ENCODE assay signal across 20 cellular contexts in genomic region chr2:189578272-189578671, GRCh38. TPM values are rescaled to one million over a fixed set of nuclear protein-coding genes. Genes with fewer than 3 reads are reported as not detected.
A peak's percentile ranks its signal among the peaks of the same experiment; 100 is the strongest.
DNase-seq lines count a peak whose midpoint lies in the region; ATAC-seq and TF ChIP-seq lines count a peak whose summit lies in the region.
"Had no signal": no experiment of that assay in that cellular context is flagged by ENCODE, and none has a peak within 500 bp of the region (broad histone marks: within the 10 kb centered on the region; RNA-seq: fewer than 3 reads in every experiment).

No MANE protein-coding gene starts in this region.

- H3K4me2 ChIP-seq in Loucy (ENCODE audit: low read depth, low read length, poor library complexity, severe bottlenecking) = peak overlapping the region; percentile 93

- H3K4me3 Mint-ChIP-seq in naive thymus-derived CD4-positive, alpha-beta T cell = peak overlapping the region in 8 of 10 donors; percentile 5 to 100 (median 92)
- H3K4me3 Mint-ChIP-seq: activated CD8-positive, alpha-beta T cell treated with anti-CD3 and anti-CD28 coated beads, Interleukin-2, amount 10 ng/mL, durations not matched to agents 7 days and 5 days; activated naive CD8-positive, alpha-beta T cell treated with anti-CD3 and anti-CD28 coated beads, Interleukin-2, amount 10 ng/mL, durations not matched to agents 7 days and 5 days; activated T-cell treated with anti-CD3 and anti-CD28 coated beads, Interleukin-2, amount 50 U/mL, for 72 hours; T-helper 1 cell treated with Interleukin-12 subunit alpha and Interleukin-12 subunit beta and Interleukin-4 antibody, amounts not matched to agents 30 μg/mL and 1 μg/mL, for 36 hours; WTC11 had no signal

- no peaks in the 10 kb centered on the region for H3K9me2 ChIP-seq in Loucy (replicated peaks; ENCODE audit: low read depth, low read length)

- DNase-seq in colonic mucosa = no peak
- no peak for DNase-seq in naive thymus-derived CD4-positive, alpha-beta T cell
- DNase-seq in tibial artery = no peak
- DNase-seq in NCI-H1417 (lab: John Stamatoyannopoulos, UW) = no peak
- no peak for DNase-seq in SKM-1 treated with dmso at 0.1 percent for 144 hours (lab: John Stamatoyannopoulos, UW; ENCODE audit: unreplicated experiment)
- DNase-seq: activated CD8-positive, alpha-beta T cell treated with anti-CD3 and anti-CD28 coated beads, Interleukin-2, amount 10 ng/mL, durations not matched to agents 7 days and 5 days; activated naive CD8-positive, alpha-beta T cell treated with anti-CD3 and anti-CD28 coated beads, Interleukin-2, amount 10 ng/mL, durations not matched to agents 7 days and 5 days; activated T-cell treated with anti-CD3 and anti-CD28 coated beads, Interleukin-2, amount 50 U/mL, for 72 hours; BE2C; caudate nucleus; DMS153; foreskin keratinocyte; mesendoderm; NCI-H1930; SHP77 treated with DMSO at 0.1 percent for 48 hours; stimulated activated CD4-positive, alpha-beta T cell treated with anti-CD3 and anti-CD28 coated beads, Interleukin-4, amount 100 ng/mL, for 1 hour had no signal

- H3K27me3 ChIP-seq in Loucy (ENCODE audit: insufficient read depth, low read length, poor library complexity, severe bottlenecking) = no peaks in the 10 kb centered on the region
- H3K27me3 ChIP-seq in colonic mucosa = no peaks in the 10 kb centered on the region
- H3K27me3 ChIP-seq in naive thymus-derived CD4-positive, alpha-beta T cell (ENCODE audit: control insufficient read depth in 2 of 2, insufficient read depth in 2 of 2, low read length in 2 of 2) = peaks cover 0 to 5% of the 10 kb centered on the region in 2 donors
- no peaks in the 10 kb centered on the region for H3K27me3 ChIP-seq in tibial artery
- H3K27me3 ChIP-seq: BE2C had no signal

- H3K4me1 ChIP-seq in Loucy (ENCODE audit: insufficient read depth, low read length, poor library complexity, severe bottlenecking) (peaks cover 89% of the 10 kb centered on the region), colonic mucosa (peaks cover 5% of the 10 kb centered on the region), tibial artery (peaks cover 0 to 71% (median 23%) of the 10 kb centered on the region in 4 donors)
- H3K4me1 ChIP-seq in naive thymus-derived CD4-positive, alpha-beta T cell (ENCODE audit: control insufficient read depth in 2 of 2, insufficient read depth in 2 of 2, low read length in 2 of 2) = peaks cover 0 to 24% of the 10 kb centered on the region in 2 donors
- H3K4me1 ChIP-seq: BE2C, foreskin keratinocyte had no signal

- peaks cover 67% of the 10 kb centered on the region for H4K20me1 ChIP-seq in Loucy (ENCODE audit: insufficient read depth, low read length, poor library complexity, severe bottlenecking)

- peak overlapping the region; percentile 86 for H3K9ac ChIP-seq in Loucy (ENCODE audit: low read depth, low read length, poor library complexity, severe bottlenecking)
- H3K9ac ChIP-seq in colonic mucosa (ENCODE audit: low read depth in 2 of 2, low read length in 2 of 2) = no peak overlapping the region

- peaks cover 24 to 87% (median 73%) of the 10 kb centered on the region in 7 donors for H3K4me1 Mint-ChIP-seq in naive thymus-derived CD4-positive, alpha-beta T cell

- H3K9me3 ChIP-seq in Loucy (ENCODE audit: insufficient read depth, low read depth, low read length) (no peaks in the 10 kb centered on the region), colonic mucosa (no peaks in the 10 kb centered on the region), tibial artery (no peaks in the 10 kb centered on the region)
- H3K9me3 ChIP-seq in naive thymus-derived CD4-positive, alpha-beta T cell (ENCODE audit: control insufficient read depth in 2 of 3, low read length in 3 of 3) = no peaks in the 10 kb centered on the region
- H3K9me3 ChIP-seq: BE2C had no signal

- no peaks in the 10 kb centered on the region for H3K9me3 Mint-ChIP-seq in naive thymus-derived CD4-positive, alpha-beta T cell
- H3K9me3 Mint-ChIP-seq: T-helper 1 cell treated with Interleukin-12 subunit alpha and Interleukin-12 subunit beta and Interleukin-4 antibody, amounts not matched to agents 30 μg/mL and 1 μg/mL, for 36 hours; WTC11 had no signal

- H3K27ac Mint-ChIP-seq in naive thymus-derived CD4-positive, alpha-beta T cell = peak overlapping the region in 6 of 9 donors; percentile 56 to 98 (median 70)
- H3K27ac Mint-ChIP-seq: activated CD8-positive, alpha-beta T cell treated with anti-CD3 and anti-CD28 coated beads, Interleukin-2, amount 10 ng/mL, durations not matched to agents 7 days and 5 days; activated naive CD8-positive, alpha-beta T cell treated with anti-CD3 and anti-CD28 coated beads, Interleukin-2, amount 10 ng/mL, durations not matched to agents 7 days and 5 days; T-helper 1 cell treated with Interleukin-12 subunit alpha and Interleukin-12 subunit beta and Interleukin-4 antibody, amounts not matched to agents 30 μg/mL and 1 μg/mL, for 36 hours; WTC11 had no signal

- peaks cover 3 to 21% (median 10%) of the 10 kb centered on the region in 5 donors for H3K36me3 Mint-ChIP-seq in naive thymus-derived CD4-positive, alpha-beta T cell
- H3K36me3 Mint-ChIP-seq: activated naive CD8-positive, alpha-beta T cell treated with anti-CD3 and anti-CD28 coated beads, Interleukin-2, amount 10 ng/mL, durations not matched to agents 7 days and 5 days; WTC11 had no signal

- peak overlapping the region; percentile 84 for H3K4me3 ChIP-seq in Loucy (ENCODE audit: low read length, poor library complexity, severe bottlenecking)
- peak overlapping the region; percentile 58 for H3K4me3 ChIP-seq in colonic mucosa
- H3K4me3 ChIP-seq in naive thymus-derived CD4-positive, alpha-beta T cell (ENCODE audit: low read length) = no peak overlapping the region
- peak overlapping the region; percentile 62 to 68 for H3K4me3 ChIP-seq in tibial artery

- H3K36me3 ChIP-seq in Loucy (ENCODE audit: insufficient read depth, low read length) = peaks cover 21% of the 10 kb centered on the region; the same call in 1 of the 2 replicates
- no peaks in the 10 kb centered on the region for H3K36me3 ChIP-seq in colonic mucosa
- H3K36me3 ChIP-seq in naive thymus-derived CD4-positive, alpha-beta T cell (ENCODE audit: control insufficient read depth in 2 of 3, insufficient read depth in 3 of 3, low read length in 3 of 3) = no peaks in the 10 kb centered on the region
- peaks cover 11 to 23% (median 19%) of the 10 kb centered on the region in 3 donors for H3K36me3 ChIP-seq in tibial artery
- H3K36me3 ChIP-seq: BE2C had no signal

- intact Hi-C loops in colonic mucosa (cut with DNase I) = no loop called here
- intact Hi-C loops in naive thymus-derived CD4-positive, alpha-beta T cell (cut with micrococcal nuclease) = loop anchor here in 1 of 2 donors (10.0 kb wide), 1 partner anchor 1067 kb away; the partner anchor contains the start of gene NAB1
- intact Hi-C loops in tibial artery (cut with DNase I; ENCODE audit: low total_unique reads) = no loop called here

- H2AFZ ChIP-seq in Loucy (ENCODE audit: low read length) = no peak overlapping the region

- H3K79me2 ChIP-seq in Loucy (ENCODE audit: insufficient read depth, low read length) = peaks cover 72% of the 10 kb centered on the region

- CTCF ChIA-PET in naive thymus-derived CD4-positive, alpha-beta T cell (lab: Charles Lee) = interaction anchor here (0.6 kb wide), 1 partner anchor 120 kb away, joined by 5 read pairs; no protein-coding TSS in a partner anchor

- H3F3A ChIP-seq in Loucy (ENCODE audit: low read depth) = peaks cover 3% of the 10 kb centered on the region; the same call in 1 of the 2 replicates

- H3K27me3 Mint-ChIP-seq in naive thymus-derived CD4-positive, alpha-beta T cell = peaks cover 0 to 35% (median 0%) of the 10 kb centered on the region in 5 donors

- H3K27ac ChIP-seq in colonic mucosa (no peak overlapping the region), tibial artery (peak overlapping the region; percentile 90 to 96)
- peak overlapping the region; percentile 16 for H3K27ac ChIP-seq in naive thymus-derived CD4-positive, alpha-beta T cell (ENCODE audit: low read depth, low read length)
- H3K27ac ChIP-seq: foreskin keratinocyte had no signal

- TF ChIP-seq CTCF in Loucy (conservative IDR thresholded peaks at IDR 0.05; ENCODE audit: low read length) (no peak), colonic mucosa (IDR thresholded peaks at IDR 0.05) (no peak), tibial artery (IDR thresholded peaks at IDR 0.05) (no peak)

- no peak for ATAC-seq in naive thymus-derived CD4-positive, alpha-beta T cell
- no peak for ATAC-seq in GM19397 (IDR thresholded peaks at IDR 0.05; ENCODE audit: unreplicated experiment)
- ATAC-seq: activated CD8-positive, alpha-beta T cell treated with anti-CD3 and anti-CD28 coated beads, Interleukin-2, amount 10 ng/mL, durations not matched to agents 7 days and 5 days; activated T-cell treated with anti-CD3 and anti-CD28 coated beads, Interleukin-2, amount 50 U/mL, for 72 hours; foreskin keratinocyte; WTC11 had no signal

- POLR2A ChIA-PET in naive thymus-derived CD4-positive, alpha-beta T cell (lab: Charles Lee) = interaction anchor here (3.4 kb wide), 1 partner anchor 8 kb away, joined by 40 read pairs; no protein-coding TSS in a partner anchor

RNA-seq across cellular contexts. Expression of gene SLC40A1, which starts 2.3 kb away (rescaled TPM):
- total RNA-seq in colonic mucosa = 100 to 1,000 TPM in 1 of 2 donors, 10 to 100 TPM in 1; 43.6 to 183 TPM
- total RNA-seq in naive thymus-derived CD4-positive, alpha-beta T cell = 10 to 100 TPM in 4 of 5 experiments, 1 to 10 TPM in 1; 4.2 to 38.0 (median 24.4) TPM
- polyA plus RNA-seq in naive thymus-derived CD4-positive, alpha-beta T cell = 100 to 1,000 TPM; 101 to 117 TPM
